In the genomic region with DNA sequence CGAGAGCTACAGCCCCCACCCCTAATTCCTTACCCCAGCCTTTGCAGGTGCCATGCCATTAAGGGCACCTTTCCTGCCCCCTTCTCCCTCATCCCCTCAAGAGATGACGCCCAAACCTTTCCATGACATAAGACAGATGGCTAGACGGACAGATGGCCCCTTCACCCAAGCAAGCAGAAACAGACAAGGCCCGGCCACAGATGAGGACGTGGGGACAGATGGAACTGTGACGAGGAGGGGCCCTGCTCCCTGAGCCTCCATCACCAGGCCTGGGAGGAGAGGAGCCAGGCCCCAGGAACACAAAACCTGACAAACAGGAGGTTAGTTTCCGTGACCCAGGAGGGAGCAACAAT, we compare ENCODE assay signal across 1 cellular context.
TF ChIP-seq lines count a peak whose summit lies in the region.

No MANE protein-coding gene starts in this region.

TF ChIP-seq in IMR-90, 13 proteins besides CTCF, POLR2A, EP300 and RAD21:
- TF ChIP-seq MXI1 (IDR thresholded peaks at IDR 0.05; ENCODE audit: borderline replicate concordance, low read depth, low read length), result no peak
- TF ChIP-seq, protein P1, sequence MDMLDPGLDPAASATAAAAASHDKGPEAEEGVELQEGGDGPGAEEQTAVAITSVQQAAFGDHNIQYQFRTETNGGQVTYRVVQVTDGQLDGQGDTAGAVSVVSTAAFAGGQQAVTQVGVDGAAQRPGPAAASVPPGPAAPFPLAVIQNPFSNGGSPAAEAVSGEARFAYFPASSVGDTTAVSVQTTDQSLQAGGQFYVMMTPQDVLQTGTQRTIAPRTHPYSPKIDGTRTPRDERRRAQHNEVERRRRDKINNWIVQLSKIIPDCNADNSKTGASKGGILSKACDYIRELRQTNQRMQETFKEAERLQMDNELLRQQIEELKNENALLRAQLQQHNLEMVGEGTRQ (IDR thresholded peaks at IDR 0.05; ENCODE audit: low read depth, low read length), result no peak
- TF ChIP-seq SMC3 (IDR thresholded peaks at IDR 0.05; ENCODE audit: low read depth, low read length), result no peak
- no peak for TF ChIP-seq RFX5 (IDR thresholded peaks at IDR 0.05; ENCODE audit: low read depth, low read length)
- TF ChIP-seq FOS (IDR thresholded peaks at IDR 0.05; ENCODE audit: low read depth, low read length), result no peak
- TF ChIP-seq BHLHE40 (IDR thresholded peaks at IDR 0.05; ENCODE audit: low read depth, low read length), result no peak
- TF ChIP-seq MAZ (IDR thresholded peaks at IDR 0.05; ENCODE audit: borderline replicate concordance, low read depth, low read length), result no peak
- no peak for TF ChIP-seq MAFK (IDR thresholded peaks at IDR 0.05; ENCODE audit: low read depth, low read length)
- no peak for TF ChIP-seq NFE2L2 (IDR thresholded peaks at IDR 0.05; ENCODE audit: low read depth, low read length)
- no peak for TF ChIP-seq CEBPB (IDR thresholded peaks at IDR 0.05; ENCODE audit: low read depth, low read length)
